ENCODE assay signal across 8 cellular contexts in the genomic region with DNA sequence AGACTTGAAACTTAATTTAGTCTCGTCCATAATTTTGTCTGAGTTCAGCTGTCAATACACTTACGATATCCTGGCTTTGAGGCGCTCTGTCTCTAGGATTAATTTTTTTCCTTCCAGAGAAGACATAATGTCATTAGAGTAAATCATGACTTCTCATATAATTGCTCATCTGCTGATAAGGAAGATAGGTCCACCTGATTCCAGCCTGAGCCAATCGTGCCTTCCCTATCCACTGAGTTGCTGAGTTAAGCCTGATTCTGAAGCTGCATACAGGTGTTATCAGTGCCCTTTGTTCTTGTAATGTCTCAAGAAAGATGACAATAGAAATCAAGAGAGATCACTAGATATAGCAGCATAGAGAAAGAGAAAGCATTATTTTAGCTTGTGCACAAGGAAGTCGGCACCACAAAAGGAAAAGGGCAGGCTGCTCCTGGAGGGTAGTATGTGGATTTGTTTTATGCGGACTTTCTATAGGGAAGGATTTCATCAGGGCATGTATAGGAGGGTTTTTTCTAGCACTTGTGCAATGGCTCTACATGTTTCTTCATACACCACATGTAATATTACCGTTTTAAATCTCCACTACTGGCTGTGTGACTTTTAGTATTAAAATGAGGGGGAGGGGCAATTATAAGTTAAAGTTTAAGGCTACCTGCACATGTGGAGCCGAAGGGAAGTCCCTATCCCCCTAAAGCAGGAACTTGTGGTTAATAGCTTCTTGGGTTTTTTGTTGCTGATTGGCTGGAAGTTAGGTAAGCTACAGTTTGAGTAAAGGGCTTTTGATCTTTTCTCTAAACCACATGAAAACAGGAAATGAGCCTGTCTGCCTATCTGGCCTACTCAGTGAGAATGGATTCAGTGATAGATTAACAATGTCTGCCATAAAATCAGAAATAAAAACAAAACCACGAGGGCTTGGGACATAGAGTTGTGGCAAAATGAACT.
A peak's percentile ranks its signal among the peaks of the same experiment; 100 is the strongest.
DNase-seq lines count a peak whose midpoint lies in the region; ATAC-seq and TF ChIP-seq lines count a peak whose summit lies in the region.

No MANE protein-coding gene starts in this region.

- DNase-seq in DMS53 (lab: John Stamatoyannopoulos, UW) (peak; percentile 16), DMS53 treated with DMSO at 0.1 percent for 48 hours (lab: John Stamatoyannopoulos, UW; ENCODE audit: unreplicated experiment) (no peak), OCI-M1 (lab: John Stamatoyannopoulos, UW) (peak; percentile 92), astrocyte of the spinal cord (ENCODE audit: low read depth, low spot score) (peak; percentile 3), Right ventricle myocardium inferior (ENCODE audit: missing footprints) (no peak), DMS79 treated with DMSO at 0.1 percent for 48 hours (lab: John Stamatoyannopoulos, UW) (no peak)
- DNase-seq in stimulated activated effector memory CD8-positive, alpha-beta T cell treated with anti-CD3 and anti-CD28 coated beads, Interleukin-12 subunit alpha, Interleukin-12 subunit beta, amount 100 ng/mL, for 72 hours (ENCODE audit: low spot score in 2 of 2), result peak in 1 of 2 donors; percentile 51

- peaks cover 17% of the 10 kb centered on the region for H3K4me1 Mint-ChIP-seq in stimulated activated effector memory CD8-positive, alpha-beta T cell treated with anti-CD3 and anti-CD28 coated beads, Interleukin-12 subunit alpha, Interleukin-12 subunit beta, amount 100 ng/mL, for 72 hours

- H3K36me3 Mint-ChIP-seq in stimulated activated effector memory CD8-positive, alpha-beta T cell treated with anti-CD3 and anti-CD28 coated beads, Interleukin-12 subunit alpha, Interleukin-12 subunit beta, amount 100 ng/mL, for 72 hours, result no peaks in the 10 kb centered on the region

- peaks cover 7% of the 10 kb centered on the region for H3K9me3 Mint-ChIP-seq in stimulated activated effector memory CD8-positive, alpha-beta T cell treated with anti-CD3 and anti-CD28 coated beads, Interleukin-12 subunit alpha, Interleukin-12 subunit beta, amount 100 ng/mL, for 72 hours

- H3K4me3 Mint-ChIP-seq in stimulated activated effector memory CD8-positive, alpha-beta T cell treated with anti-CD3 and anti-CD28 coated beads, Interleukin-12 subunit alpha, Interleukin-12 subunit beta, amount 100 ng/mL, for 72 hours, result peak overlapping the region; percentile 58

- no peak overlapping the region for H3K4me3 ChIP-seq in astrocyte of the spinal cord (ENCODE audit: low read depth, low read length)

- peak overlapping the region; percentile 87 for H3K27ac Mint-ChIP-seq in stimulated activated effector memory CD8-positive, alpha-beta T cell treated with anti-CD3 and anti-CD28 coated beads, Interleukin-12 subunit alpha, Interleukin-12 subunit beta, amount 100 ng/mL, for 72 hours

- peak; percentile 99 for ATAC-seq in HG02938 (IDR thresholded peaks at IDR 0.05; ENCODE audit: unreplicated experiment)
- peak; percentile 96 for ATAC-seq in stimulated activated effector memory CD8-positive, alpha-beta T cell treated with anti-CD3 and anti-CD28 coated beads, Interleukin-12 subunit alpha, Interleukin-12 subunit beta, amount 100 ng/mL, for 72 hours
- ATAC-seq in Right ventricle myocardium inferior, result no peak

- in situ Hi-C loops in astrocyte of the spinal cord (cut with HindIII; ENCODE audit: low sequenced_read_pairs), result no loop called here

- no peak for TF ChIP-seq CTCF in astrocyte of the spinal cord (IDR thresholded peaks at IDR 0.05; ENCODE audit: low read depth, low read length)

- intact Hi-C loops in Right ventricle myocardium inferior (cut with DNase I), result no loop called here

Comparison
In these comparisons a context has a peak if more than half of its experiments do, and no peak if none do; other contexts are left out.
1. DNase-seq: peak in DMS53 (single experiment), OCI-M1 (single experiment) and astrocyte of the spinal cord (single experiment); none in DMS53 treated with DMSO at 0.1 percent for 48 hours (single experiment), Right ventricle myocardium inferior (single experiment) and DMS79 treated with DMSO at 0.1 percent for 48 hours (single experiment).